ENCODE assay signal across 2 cellular contexts in genomic region chr6:19854421-19855015, GRCh38. TPM values are rescaled to one million over a fixed set of nuclear protein-coding genes. Genes with fewer than 3 reads are reported as not detected.
"Had no signal": no experiment of that assay in that cellular context is flagged by ENCODE, and none has a peak within 500 bp of the region (broad histone marks: within the 10 kb centered on the region; RNA-seq: fewer than 3 reads in every experiment).

No MANE protein-coding gene starts in this region.

RNA-seq across cellular contexts. Expression of gene ID4, which starts 17.3 kb away (rescaled TPM):
- total RNA-seq: endothelial cell of umbilical vein, foreskin keratinocyte had no signal
- polyA plus RNA-seq: endothelial cell of umbilical vein, foreskin keratinocyte had no signal
